19 cellular contexts compared by ENCODE assay signal in the genomic region with DNA sequence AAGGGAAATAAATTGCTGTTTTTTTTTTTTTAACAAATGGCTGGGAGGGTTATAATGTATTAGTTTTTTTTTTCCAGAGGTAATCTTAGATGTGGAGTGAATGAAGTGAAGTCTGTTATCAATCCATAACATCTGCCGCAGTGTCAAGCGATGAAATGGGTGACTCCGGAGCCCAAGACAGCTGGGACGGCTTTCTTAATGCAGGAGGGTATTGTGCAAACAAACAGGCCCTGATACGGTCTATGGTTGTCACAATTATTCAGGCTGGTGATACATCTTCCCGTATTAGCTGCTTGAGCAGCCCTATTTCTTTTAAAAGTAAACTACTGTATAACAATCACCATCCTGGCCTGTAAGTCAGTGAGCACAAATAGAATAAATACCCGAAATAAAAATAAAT.
"Had no signal": no experiment of that assay in that cellular context is flagged by ENCODE, and none has a peak within 500 bp of the region (broad histone marks: within the 10 kb centered on the region; RNA-seq: fewer than 3 reads in every experiment).

No MANE protein-coding gene starts in this region.

- H3K4me3 ChIP-seq: dorsolateral prefrontal cortex, lower lobe of right lung, pancreas, stomach, thyroid gland had no signal

- H3K36me3 ChIP-seq: lower lobe of right lung, neutrophil, pancreas, stomach, thyroid gland had no signal

- H3K27ac ChIP-seq: dorsolateral prefrontal cortex, lower lobe of right lung, neutrophil, pancreas, stomach, thyroid gland had no signal

- H3K9me3 ChIP-seq: lower lobe of right lung, neutrophil, pancreas, stomach, thyroid gland had no signal

- DNase-seq: dorsolateral prefrontal cortex; effector CD4-positive, alpha-beta T cell; hypothalamus; immature natural killer cell; islet precursor cell; kidney glomerular epithelial cell; left colon; left ventricle myocardium superior; lower lobe of right lung; pancreas; stimulated activated CD4-positive, alpha-beta T cell treated with anti-CD3 and anti-CD28 coated beads, Interleukin-2, amount 100 ng/mL, for 24 hours; stimulated activated CD4-positive, alpha-beta T cell treated with anti-CD3 and anti-CD28 coated beads, Interleukin-4, amount 100 ng/mL, for 24 hours; stimulated activated naive CD4-positive, alpha-beta T cell treated with Interleukin-2 at 50 U/mL for 16 hours; stomach; thyroid gland had no signal

- H3K27me3 ChIP-seq: neutrophil, pancreas, thyroid gland had no signal

- ATAC-seq: left colon; left ventricle myocardium superior; lower lobe of right lung; natural killer cell treated with Interleukin-12 subunit alpha and Interleukin-12 subunit beta and Interleukin-15 and Interleukin-18, amount 100 ng/mL, for 72 hours; pancreas; sciatic nerve; stimulated activated effector memory CD8-positive, alpha-beta T cell treated with anti-CD3 and anti-CD28 coated beads, Interleukin-12 subunit alpha, Interleukin-12 subunit beta, amount 100 ng/mL, for 72 hours had no signal

- H3K4me1 ChIP-seq: lower lobe of right lung, pancreas, stomach, thyroid gland had no signal
